Comparison of ENCODE assay signal across 9 cellular contexts in genomic region chr17:6005939-6006338, GRCh38.
"Had no signal": no experiment of that assay in that cellular context is flagged by ENCODE, and none has a peak within 500 bp of the region (broad histone marks: within the 10 kb centered on the region; RNA-seq: fewer than 3 reads in every experiment).

No MANE protein-coding gene starts in this region.

- DNase-seq: GM23248, GOT3, H7, H9, HCEC 1CT, HFFc6 had no signal

- H3K36me3 ChIP-seq: HAP-1 had no signal

- H3K27ac ChIP-seq: GM23248 had no signal

- H3K4me3 ChIP-seq: GM23248, GM23338, HAP-1 had no signal

- H3K4me1 Mint-ChIP-seq: GM23338, H9 had no signal

- H3K9me3 Mint-ChIP-seq: GM23338, H9, HFFc6 had no signal

- H3K4me2 ChIP-seq: GM23338 had no signal

- H3K9me3 ChIP-seq: HAP-1 had no signal

- ATAC-seq: GM23338, HCT116 had no signal

- H3K4me3 Mint-ChIP-seq: GM23338, H9, HFFc6 had no signal

- H2AFZ ChIP-seq: GM23248, GM23338 had no signal

- H3K9ac ChIP-seq: GM23248 had no signal

- H3K27ac Mint-ChIP-seq: GM23338, H9, HFFc6 had no signal
